In the genomic region with DNA sequence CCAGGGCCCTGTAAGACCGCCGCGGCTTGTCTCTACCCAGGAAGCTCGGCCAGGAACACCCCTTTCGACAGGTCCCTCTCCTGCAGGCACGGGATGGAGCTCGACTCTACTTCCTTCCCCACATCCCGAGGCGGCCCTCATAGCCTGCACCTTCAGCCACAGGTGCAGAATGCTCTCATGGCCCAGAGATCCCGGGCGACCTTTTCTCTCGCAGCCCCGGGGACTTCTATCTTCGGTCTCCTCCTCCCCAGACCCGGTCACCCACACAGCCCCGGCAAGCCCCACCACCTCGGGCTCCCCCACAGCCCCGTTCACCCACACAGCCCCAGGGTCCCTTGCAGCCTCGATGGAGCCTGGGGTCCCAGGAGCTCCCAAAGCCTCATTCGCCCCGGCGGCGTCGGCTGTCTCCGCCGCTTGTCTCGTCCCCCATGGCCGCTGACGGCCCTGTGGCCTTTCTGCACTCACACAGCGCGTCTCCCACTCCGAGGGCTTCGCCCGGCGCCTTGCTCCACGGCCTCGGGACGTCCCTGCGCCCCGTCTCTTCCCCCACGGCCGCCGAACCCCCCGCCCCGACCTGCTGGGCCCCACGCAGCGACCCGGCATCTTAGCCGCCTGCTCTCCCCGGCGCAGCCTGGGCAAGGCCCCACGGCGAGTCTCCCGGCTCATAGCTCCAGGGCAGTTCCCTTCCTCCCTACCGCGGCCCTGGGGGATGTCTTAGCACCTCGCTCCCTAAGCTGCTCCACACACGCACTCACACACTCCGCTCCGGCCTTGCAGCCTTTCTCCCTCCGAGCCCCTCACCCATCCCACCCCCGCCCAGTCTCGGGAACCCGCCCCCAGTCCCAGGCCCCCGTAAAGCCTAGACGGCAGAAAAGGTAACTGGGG, we compare ENCODE assay signal across 8 cellular contexts. TPM values are rescaled to one million over a fixed set of nuclear protein-coding genes. Genes with fewer than 3 reads are reported as not detected.
DNase-seq lines count a peak whose midpoint lies in the region; ATAC-seq and TF ChIP-seq lines count a peak whose summit lies in the region.

No MANE protein-coding gene starts in this region.

- DNase-seq in CD4-positive, alpha-beta T cell: peak in 1 of 10 experiments; percentile 16
- peak; percentile 22 to 32 for DNase-seq in NOMO-1 (lab: John Stamatoyannopoulos, UW; ENCODE audit: unreplicated experiment in 2 of 2)
- peak; percentile 74 for DNase-seq in astrocyte of the hippocampus (ENCODE audit: low read depth, low spot score)
- DNase-seq in NCI-H2029 (lab: John Stamatoyannopoulos, UW): no peak
- DNase-seq in SKM-1 treated with dmso at 0.1 percent for 144 hours (lab: John Stamatoyannopoulos, UW; ENCODE audit: unreplicated experiment): no peak

- H3K4me3 ChIP-seq in iPS-18a (ENCODE audit: low read length): peak overlapping the region; percentile 89
- H3K4me3 ChIP-seq in skeletal muscle satellite cell (ENCODE audit: low read length): peak overlapping the region; percentile 81

- H3K27ac ChIP-seq in CD4-positive, alpha-beta T cell (ENCODE audit: low read depth, low read length): no peak overlapping the region
- peak overlapping the region; percentile 84 for H3K27ac ChIP-seq in iPS-18a (ENCODE audit: low read length)

- H3K4me1 ChIP-seq in iPS-18a (ENCODE audit: control insufficient read depth, low read depth, low read length) (peaks cover 9% of the 10 kb centered on the region), skeletal muscle satellite cell (ENCODE audit: control insufficient read depth, insufficient read depth, low read length) (peaks cover 35% of the 10 kb centered on the region)

- peaks cover 24% of the 10 kb centered on the region for H3K36me3 ChIP-seq in iPS-18a (ENCODE audit: control insufficient read depth, low read depth, low read length)
- peaks cover 23% of the 10 kb centered on the region for H3K36me3 ChIP-seq in skeletal muscle satellite cell (ENCODE audit: insufficient read depth, low read length)

- POLR2A ChIA-PET in CD4-positive, alpha-beta T cell (lab: Charles Lee): interaction anchor here (1.2 to 3.8 kb wide), 3 partner anchors 11 to 42 kb away, joined by 3 to 30 read pairs (median 13); a partner anchor contains a TSS

- peak; percentile 31 for ATAC-seq in CD4-positive, alpha-beta T cell (ENCODE audit: poor library complexity)
- peak; percentile 18 for ATAC-seq in GM21723 (IDR thresholded peaks at IDR 0.05; ENCODE audit: unreplicated experiment)

- H3K4me3 Mint-ChIP-seq in CD4-positive, alpha-beta T cell: peak overlapping the region; percentile 99

- peaks cover 48% of the 10 kb centered on the region for H3K36me3 Mint-ChIP-seq in CD4-positive, alpha-beta T cell (ENCODE audit: low read depth)

- H3K9me3 ChIP-seq in CD4-positive, alpha-beta T cell (ENCODE audit: control insufficient read depth, low read length): no peaks in the 10 kb centered on the region
- H3K9me3 ChIP-seq in iPS-18a (ENCODE audit: control insufficient read depth, low read depth, low read length): no peaks in the 10 kb centered on the region
- no peaks in the 10 kb centered on the region for H3K9me3 ChIP-seq in skeletal muscle satellite cell (replicated peaks; ENCODE audit: low read length)

- peak overlapping the region; percentile 96 for H3K4me2 ChIP-seq in skeletal muscle satellite cell (ENCODE audit: low read length)

- intact Hi-C loops in CD4-positive, alpha-beta T cell (cut with DNase I, micrococcal nuclease): loop anchor here (5.0 to 10.0 kb wide), 3 partner anchors 168 to 1215 kb away; a partner anchor contains a TSS

- H3K9ac ChIP-seq in iPS-18a (ENCODE audit: low read length) (peak overlapping the region; percentile 88), skeletal muscle satellite cell (ENCODE audit: low read depth, low read length) (peak overlapping the region; percentile 84)

- H3K27ac Mint-ChIP-seq in CD4-positive, alpha-beta T cell: peak overlapping the region; percentile 95

- TF ChIP-seq CTCF in CD4-positive, alpha-beta T cell (IDR thresholded peaks at IDR 0.05): no peak

- H3K4me1 Mint-ChIP-seq in CD4-positive, alpha-beta T cell (ENCODE audit: low read depth): peaks cover 71% of the 10 kb centered on the region

- H3K9me3 Mint-ChIP-seq in CD4-positive, alpha-beta T cell: no peaks in the 10 kb centered on the region

- no peaks in the 10 kb centered on the region for H3K27me3 ChIP-seq in CD4-positive, alpha-beta T cell (ENCODE audit: control insufficient read depth, insufficient read depth, low read length)
- H3K27me3 ChIP-seq in iPS-18a (ENCODE audit: control insufficient read depth, insufficient read depth, low read length) (no peaks in the 10 kb centered on the region), skeletal muscle satellite cell (ENCODE audit: control insufficient read depth, insufficient read depth, low read length) (no peaks in the 10 kb centered on the region)

- H3K27me3 Mint-ChIP-seq in CD4-positive, alpha-beta T cell: no peaks in the 10 kb centered on the region

- CTCF ChIA-PET in CD4-positive, alpha-beta T cell (lab: Charles Lee): interaction anchor here (1.0 kb wide), 1 partner anchor 10 kb away, joined by 3 read pairs; no protein-coding TSS in a partner anchor

RNA-seq across cellular contexts. Expression of a gene that starts 0.6 kb away (rescaled TPM):
- 10 to 100 TPM in 1 of 2 experiments, 1 to 10 TPM in 1; 8.9 to 11.7 TPM for total RNA-seq in CD4-positive, alpha-beta T cell
- 10.7 and 16.2 TPM in 2 replicates for total RNA-seq in skeletal muscle satellite cell (2012; rRNA removed)

RNA-seq across cellular contexts. Expression of a gene that starts 1.0 kb away (rescaled TPM):
- total RNA-seq in CD4-positive, alpha-beta T cell: 10 to 100 TPM; 13.2 to 17.7 TPM
- total RNA-seq in skeletal muscle satellite cell (2012; rRNA removed): 159 and 173 TPM in 2 replicates

RNA-seq across cellular contexts. Expression of a gene that starts 11.5 kb away (rescaled TPM):
- total RNA-seq in CD4-positive, alpha-beta T cell: 10 to 100 TPM; 31.4 to 32.0 TPM
- 8.6 and 8.7 TPM in 2 replicates for total RNA-seq in skeletal muscle satellite cell (2012; rRNA removed)

RNA-seq across cellular contexts. Expression of a gene that starts 11.7 kb away (rescaled TPM):
- total RNA-seq in CD4-positive, alpha-beta T cell: under 1 TPM; 0.69 to 0.70 TPM
- 0.44 and 0.76 TPM in 2 replicates for total RNA-seq in skeletal muscle satellite cell (2012; rRNA removed)

Comparison
In these comparisons a context has a peak if more than half of its experiments do, and no peak if none do; other contexts are left out.
1. DNase-seq: peak in NOMO-1 (2 of 2) and astrocyte of the hippocampus (single experiment); none in NCI-H2029 (single experiment) and SKM-1 treated with dmso at 0.1 percent for 144 hours (single experiment).